In genomic region chr6:31972709-31973350, GRCh38 we compare ENCODE assay signal across 6 cellular contexts. TPM values are rescaled to one million over a fixed set of nuclear protein-coding genes. Genes with fewer than 3 reads are reported as not detected.
DNase-seq lines count a peak whose midpoint lies in the region; ATAC-seq and TF ChIP-seq lines count a peak whose summit lies in the region.

No MANE protein-coding gene starts in this region.

- CTCF ChIA-PET in activated B cell treated with CpG ODN at 0.5 μM for 24 hours (lab: Charles Lee) = interaction anchor here (1.2 to 1.4 kb wide), 2 partner anchors 14 to 20 kb away, joined by 4 read pairs; partner anchors contain the start of genes NELFE and SKIC2

- no peaks in the 10 kb centered on the region for H3K27me3 Mint-ChIP-seq in activated B cell treated with CpG ODN at 0.5 μM for 24 hours

- H3K4me1 Mint-ChIP-seq in activated B cell treated with CpG ODN at 0.5 μM for 24 hours = peaks cover 39% of the 10 kb centered on the region

- peak overlapping the region; percentile 100 for H3K27ac Mint-ChIP-seq in activated B cell treated with CpG ODN at 0.5 μM for 24 hours

- POLR2A ChIA-PET in activated B cell treated with CpG ODN at 0.5 μM for 24 hours (lab: Charles Lee) = interaction anchor here (0.7 to 5.2 kb wide), 16 partner anchors 11 to 1017 kb away, joined by 3 to 113 read pairs (median 4); partner anchors contain the start of genes C6orf47, CSNK2B, DDX39B and EHMT2

- no peaks in the 10 kb centered on the region for H3K9me3 Mint-ChIP-seq in activated B cell treated with CpG ODN at 0.5 μM for 24 hours

- ATAC-seq in activated B cell treated with CpG ODN at 0.5 μM for 24 hours (ENCODE audit: low read depth) = no peak
- no peak for ATAC-seq in HG02588 (IDR thresholded peaks at IDR 0.05; ENCODE audit: unreplicated experiment)

- intact Hi-C loops in activated B cell treated with CpG ODN at 0.5 μM for 24 hours (cut with micrococcal nuclease) = loop anchor here (1.0 to 10.0 kb wide), 3 partner anchors 14 to 1232 kb away; partner anchors contain the start of genes HSD17B8, NEU1, RING1 and RXRB

- peaks cover 37% of the 10 kb centered on the region for H3K36me3 Mint-ChIP-seq in activated B cell treated with CpG ODN at 0.5 μM for 24 hours (ENCODE audit: low read depth)

- peak overlapping the region; percentile 98 for H3K4me3 Mint-ChIP-seq in activated B cell treated with CpG ODN at 0.5 μM for 24 hours

- DNase-seq in GM12865 (ENCODE audit: low read depth) (no peak), activated B cell treated with CpG ODN at 0.5 μM for 24 hours (no peak), kidney tubule cell (ENCODE audit: low spot score) (peak; percentile 42), cerebellum (ENCODE audit: low spot score) (no peak), epidermal melanocyte (ENCODE audit: insufficient read length, low spot score) (no peak)

- peak overlapping the region; percentile 74 for H3K4me3 ChIP-seq in GM12865 (ENCODE audit: low read depth, low read length)

- TF ChIP-seq CTCF in GM12865 (IDR thresholded peaks at IDR 0.05; ENCODE audit: insufficient read depth, low read depth, low read length, missing control alignments) (no peak), activated B cell treated with CpG ODN at 0.5 μM for 24 hours (IDR thresholded peaks at IDR 0.05) (no peak)

RNA-seq across cellular contexts. Expression of gene DXO, which starts 0.9 kb away (rescaled TPM):
- total RNA-seq in activated B cell treated with CpG ODN at 0.5 μM for 24 hours (23.7 and 29.4 TPM in 2 replicates), cerebellum (7.7 TPM)

RNA-seq across cellular contexts. Expression of gene C4A, which starts 9.0 kb away (rescaled TPM):
- total RNA-seq in activated B cell treated with CpG ODN at 0.5 μM for 24 hours (4.6 and 6.8 TPM in 2 replicates), cerebellum (13.5 TPM)

RNA-seq across cellular contexts. Expression of gene SKIC2, which starts 13.9 kb away (rescaled TPM):
- total RNA-seq in activated B cell treated with CpG ODN at 0.5 μM for 24 hours (95.8 and 102 TPM in 2 replicates), cerebellum (37.8 TPM)

RNA-seq across cellular contexts. Expression of gene NELFE, which starts 14.1 kb away (rescaled TPM):
- total RNA-seq in activated B cell treated with CpG ODN at 0.5 μM for 24 hours (57.9 and 63.3 TPM in 2 replicates), cerebellum (25.6 TPM)

RNA-seq across cellular contexts. Expression of gene CFB, which starts 26.9 kb away (rescaled TPM):
- total RNA-seq in activated B cell treated with CpG ODN at 0.5 μM for 24 hours (0.29 TPM in 1 of 2 replicates, not detected in the other), cerebellum (2.2 TPM)
